In genomic region chr7:6398943-6399342, GRCh38 we compare ENCODE assay signal across 12 cellular contexts. TPM values are rescaled to one million over a fixed set of nuclear protein-coding genes. Genes with fewer than 3 reads are reported as not detected.
DNase-seq lines count a peak whose midpoint lies in the region; ATAC-seq and TF ChIP-seq lines count a peak whose summit lies in the region.
"Had no signal": no experiment of that assay in that cellular context is flagged by ENCODE, and none has a peak within 500 bp of the region (broad histone marks: within the 10 kb centered on the region; RNA-seq: fewer than 3 reads in every experiment).

No MANE protein-coding gene starts in this region.

- no peak for TF ChIP-seq CTCF in dorsolateral prefrontal cortex (IDR thresholded peaks at IDR 0.05 in 54 of 56, conservative IDR thresholded peaks at IDR 0.05 in 2 of 56; ENCODE audit: low read depth in 1 of 56, partially characterized antibody in 56 of 56)
- no peak for TF ChIP-seq CTCF in left lung (IDR thresholded peaks at IDR 0.05)

- no peaks in the 10 kb centered on the region for H3K27me3 Mint-ChIP-seq in activated CD4-positive, alpha-beta T cell treated with anti-CD3 and anti-CD28 coated beads, Interleukin-2, amount 10 ng/mL, durations not matched to agents 24 days and 14 days

- H3K4me3 ChIP-seq in NT2/D1 (ENCODE audit: insufficient read length, low read depth) = no peak overlapping the region
- H3K4me3 ChIP-seq in dorsolateral prefrontal cortex = peak overlapping the region in 32 of 59 donors; percentile 2 to 43 (median 23)
- no peak overlapping the region for H3K4me3 ChIP-seq in left lung
- H3K4me3 ChIP-seq in subcutaneous abdominal adipose tissue (ENCODE audit: low read depth in 1 of 5, low read length in 5 of 5) = no peak overlapping the region

- DNase-seq in NT2/D1 (ENCODE audit: low read depth, low spot score) (no peak), dorsolateral prefrontal cortex (peak in 3 of 10 donors; percentile 26 to 60 (median 50)), left lung (peak in 1 of 2 donors; percentile 81), NCI-H1092 treated with DMSO at 0.1 percent for 48 hours (lab: John Stamatoyannopoulos, UW) (no peak)
- DNase-seq in central memory CD4-positive, alpha-beta T cell = no peak
- no peak for DNase-seq in activated CD4-positive, alpha-beta T cell treated with anti-CD3 and anti-CD28 coated beads, Interleukin-2, amount 50 U/mL, for 48 hours
- DNase-seq in activated CD4-positive, alpha-beta T cell treated with anti-CD3 and anti-CD28 coated beads, Interleukin-2, amount 10 ng/mL, durations not matched to agents 24 days and 14 days = no peak
- DNase-seq: activated CD4-positive, alpha-beta T cell treated with anti-CD3 and anti-CD28 coated beads, Interleukin-2, amount 50 U/mL, for 4 hours; IMR-90; NCI-H2107; stimulated activated CD4-positive, alpha-beta T cell treated with anti-CD3 and anti-CD28 coated beads, Interleukin-2, amount 100 ng/mL, for 48 hours had no signal

- H3K27ac Mint-ChIP-seq in activated CD4-positive, alpha-beta T cell treated with anti-CD3 and anti-CD28 coated beads, Interleukin-2, amount 10 ng/mL, durations not matched to agents 24 days and 14 days = no peak overlapping the region

- no peak overlapping the region for H3K4me3 Mint-ChIP-seq in activated CD4-positive, alpha-beta T cell treated with anti-CD3 and anti-CD28 coated beads, Interleukin-2, amount 10 ng/mL, durations not matched to agents 24 days and 14 days

- intact Hi-C loops in dorsolateral prefrontal cortex (cut with DNase I) = no loop called here
- intact Hi-C loops in left lung (cut with DNase I) = no loop called here
- intact Hi-C loops in activated CD4-positive, alpha-beta T cell treated with anti-CD3 and anti-CD28 coated beads, Interleukin-2, amount 10 ng/mL, durations not matched to agents 24 days and 14 days (cut with micrococcal nuclease) = no loop called here

- H3K36me3 Mint-ChIP-seq in activated CD4-positive, alpha-beta T cell treated with anti-CD3 and anti-CD28 coated beads, Interleukin-2, amount 10 ng/mL, durations not matched to agents 24 days and 14 days (ENCODE audit: low read depth) = peaks cover 45% of the 10 kb centered on the region

- H3K4me1 ChIP-seq in NT2/D1 (ENCODE audit: insufficient read depth, insufficient read length) (peaks cover 4% of the 10 kb centered on the region), left lung (peaks cover 10 to 78% of the 10 kb centered on the region in 2 donors), subcutaneous abdominal adipose tissue (ENCODE audit: control insufficient read depth in 5 of 5, insufficient read depth in 5 of 5, low read length in 5 of 5) (peaks cover 9 to 49% (median 35%) of the 10 kb centered on the region in 5 donors)

- H3K27me3 ChIP-seq in NT2/D1 (ENCODE audit: insufficient read depth, insufficient read length) = no peaks in the 10 kb centered on the region
- H3K27me3 ChIP-seq in dorsolateral prefrontal cortex = no peaks in the 10 kb centered on the region
- H3K27me3 ChIP-seq in left lung = no peaks in the 10 kb centered on the region
- H3K27me3 ChIP-seq in subcutaneous abdominal adipose tissue (ENCODE audit: control insufficient read depth in 5 of 5, insufficient read depth in 4 of 5, low read length in 5 of 5) = no peaks in the 10 kb centered on the region

- H3K27ac ChIP-seq in dorsolateral prefrontal cortex (peak overlapping the region in 56 of 59 donors; percentile 7 to 94 (median 80)), left lung (peak overlapping the region in 1 of 2 donors; percentile 72), subcutaneous abdominal adipose tissue (ENCODE audit: low read depth, low read length) (peak overlapping the region; percentile 37)

- H3K9me3 ChIP-seq in NT2/D1 (ENCODE audit: insufficient read depth, low read length) (no peaks in the 10 kb centered on the region), left lung (no peaks in the 10 kb centered on the region), subcutaneous abdominal adipose tissue (ENCODE audit: control insufficient read depth in 5 of 5, low read length in 5 of 5) (no peaks in the 10 kb centered on the region)

- no peaks in the 10 kb centered on the region for H3K9me3 Mint-ChIP-seq in activated CD4-positive, alpha-beta T cell treated with anti-CD3 and anti-CD28 coated beads, Interleukin-2, amount 10 ng/mL, durations not matched to agents 24 days and 14 days

- H3K36me3 ChIP-seq in NT2/D1 (ENCODE audit: insufficient read depth, insufficient read length, low read length) = peaks cover 79% of the 10 kb centered on the region
- peaks cover 0 to 54% of the 10 kb centered on the region in 2 donors for H3K36me3 ChIP-seq in left lung
- H3K36me3 ChIP-seq in subcutaneous abdominal adipose tissue (ENCODE audit: control insufficient read depth in 5 of 5, insufficient read depth in 5 of 5, low read length in 5 of 5) = peaks cover 8 to 39% (median 34%) of the 10 kb centered on the region in 5 donors

- peak; percentile 74 for ATAC-seq in left lung

- peaks cover 23% of the 10 kb centered on the region for H3K4me1 Mint-ChIP-seq in activated CD4-positive, alpha-beta T cell treated with anti-CD3 and anti-CD28 coated beads, Interleukin-2, amount 10 ng/mL, durations not matched to agents 24 days and 14 days

- H3K9ac ChIP-seq in NT2/D1 (ENCODE audit: insufficient read length, low read depth) (peak overlapping the region; percentile 47), subcutaneous abdominal adipose tissue (ENCODE audit: low read length in 5 of 5) (no peak overlapping the region)

RNA-seq across cellular contexts. Expression of gene RAC1, which starts 24.6 kb away (rescaled TPM):
- 100 to 1,000 TPM; 189 to 309 (median 248) TPM for total RNA-seq in dorsolateral prefrontal cortex
- total RNA-seq in left lung = 100 to 1,000 TPM; 263 to 303 TPM
- total RNA-seq in activated CD4-positive, alpha-beta T cell treated with anti-CD3 and anti-CD28 coated beads, Interleukin-2, amount 10 ng/mL, durations not matched to agents 24 days and 14 days = 172 and 176 TPM in 2 replicates

RNA-seq across cellular contexts. Expression of gene DAGLB, which starts 48.8 kb away (rescaled TPM):
- total RNA-seq in dorsolateral prefrontal cortex (10 to 100 TPM; 29.3 to 64.4 (median 44.3) TPM), left lung (10 to 100 TPM; 38.4 to 46.5 TPM)
- total RNA-seq in activated CD4-positive, alpha-beta T cell treated with anti-CD3 and anti-CD28 coated beads, Interleukin-2, amount 10 ng/mL, durations not matched to agents 24 days and 14 days = 18.8 and 26.8 TPM in 2 replicates

RNA-seq across cellular contexts. Expression of gene FAM220A, which starts 50.2 kb away (rescaled TPM):
- total RNA-seq in dorsolateral prefrontal cortex (10 to 100 TPM; 17.0 to 54.5 (median 31.2) TPM), left lung (10 to 100 TPM; 14.2 to 14.9 TPM)
- total RNA-seq in activated CD4-positive, alpha-beta T cell treated with anti-CD3 and anti-CD28 coated beads, Interleukin-2, amount 10 ng/mL, durations not matched to agents 24 days and 14 days = 7.8 and 9.3 TPM in 2 replicates

Comparison
In these comparisons a context has a peak if more than half of its experiments do, and no peak if none do; other contexts are left out.
1. H3K4me3 ChIP-seq: peak in dorsolateral prefrontal cortex (32 of 59); none in NT2/D1 (single experiment), left lung (0 of 2) and subcutaneous abdominal adipose tissue (0 of 5).